Comparison of ENCODE assay signal across 3 cellular contexts in the genomic region with DNA sequence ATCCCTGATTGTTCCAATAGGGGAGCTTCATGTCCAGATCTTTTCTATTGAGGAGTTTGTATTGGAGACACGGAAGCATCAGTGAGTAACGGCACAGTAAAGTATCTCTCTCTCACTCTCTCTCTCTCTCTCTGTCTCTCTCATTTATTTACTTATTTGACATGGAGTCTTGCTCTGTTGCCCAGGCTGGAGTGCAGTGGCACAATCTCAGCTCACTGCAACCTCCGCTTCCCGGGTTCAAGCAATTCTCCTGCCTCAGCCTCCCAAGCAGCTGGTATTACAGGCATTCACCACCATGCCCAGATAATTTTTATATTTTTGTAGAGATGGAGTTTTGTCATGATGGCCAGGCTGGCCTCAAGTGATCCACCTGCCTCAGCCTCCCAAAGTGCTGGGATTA. TPM values are rescaled to one million over a fixed set of nuclear protein-coding genes. Genes with fewer than 3 reads are reported as not detected.
"Had no signal": no experiment of that assay in that cellular context is flagged by ENCODE, and none has a peak within 500 bp of the region (broad histone marks: within the 10 kb centered on the region; RNA-seq: fewer than 3 reads in every experiment).

No MANE protein-coding gene starts in this region.

RNA-seq across cellular contexts. Expression of a gene that starts 20.5 kb away (rescaled TPM):
- total RNA-seq: OCI-LY7, PC-3, SK-MEL-5 had no signal
